ENCODE assay signal across 17 cellular contexts in genomic region chr10:102672822-102673200, GRCh38. TPM values are rescaled to one million over a fixed set of nuclear protein-coding genes. Genes with fewer than 3 reads are reported as not detected.
DNase-seq lines count a peak whose midpoint lies in the region; ATAC-seq and TF ChIP-seq lines count a peak whose summit lies in the region.
"Had no signal": no experiment of that assay in that cellular context is flagged by ENCODE, and none has a peak within 500 bp of the region (broad histone marks: within the 10 kb centered on the region; RNA-seq: fewer than 3 reads in every experiment).

No MANE protein-coding gene starts in this region.

- ATAC-seq in left cardiac atrium (no peak), GM19324 (IDR thresholded peaks at IDR 0.05; ENCODE audit: low FRiP score, unreplicated experiment) (no peak), GM21381 (IDR thresholded peaks at IDR 0.05; ENCODE audit: unreplicated experiment) (no peak)
- no peak for ATAC-seq in naive thymus-derived CD4-positive, alpha-beta T cell
- ATAC-seq: foreskin keratinocyte had no signal

- DNase-seq in left ventricle myocardium inferior (no peak), left cardiac atrium (no peak), chondrocyte (ENCODE audit: low spot score) (no peak), tibial artery (peak in 1 of 2 donors; percentile 64)
- no peak for DNase-seq in naive thymus-derived CD4-positive, alpha-beta T cell
- DNase-seq in activated CD4-positive, alpha-beta T cell treated with anti-CD3 and anti-CD28 coated beads, Interleukin-2, amount 50 U/mL, for 48 hours: no peak
- DNase-seq: activated B cell treated with CpG ODN at 0.5 μM for 24 hours; activated naive CD4-positive, alpha-beta T cell treated with anti-CD3 and anti-CD28 coated beads for 36 hours; AML-193; foreskin keratinocyte; NCI-H1417 treated with DMSO at 0.1 percent for 48 hours; NCI-H345; stimulated activated CD4-positive, alpha-beta T cell treated with anti-CD3 and anti-CD28 coated beads, Interleukin-1b, Interleukin-23, amount 100 ng/mL, for 48 hours had no signal

- TF ChIP-seq CTCF in left ventricle myocardium inferior (IDR thresholded peaks at IDR 0.05; ENCODE audit: borderline replicate concordance) (no peak), chondrocyte (IDR thresholded peaks at IDR 0.05) (no peak), tibial artery (IDR thresholded peaks at IDR 0.05) (no peak)

- intact Hi-C loops in left ventricle myocardium inferior (cut with micrococcal nuclease): no loop called here
- intact Hi-C loops in left cardiac atrium (cut with DNase I): no loop called here
- intact Hi-C loops in naive thymus-derived CD4-positive, alpha-beta T cell (cut with micrococcal nuclease): loop anchor here in 1 of 2 donors (5.0 kb wide), 1 partner anchor 61 kb away; no protein-coding TSS in a partner anchor
- intact Hi-C loops in tibial artery (cut with DNase I; ENCODE audit: low total_unique reads): no loop called here

- H3K36me3 Mint-ChIP-seq in chondrocyte (ENCODE audit: low read depth): no peaks in the 10 kb centered on the region
- peaks cover 0 to 1% (median 0%) of the 10 kb centered on the region in 5 donors for H3K36me3 Mint-ChIP-seq in naive thymus-derived CD4-positive, alpha-beta T cell

- POLR2A ChIA-PET in naive thymus-derived CD4-positive, alpha-beta T cell (lab: Charles Lee): interaction anchor here (1.3 to 11.1 kb wide), 6 partner anchors 11 to 31 kb away, joined by 4 to 169 read pairs (median 16); partner anchors contain the start of gene TRIM8

- H3K27ac ChIP-seq in left ventricle myocardium inferior (replicated peaks) (peak overlapping the region; percentile 93), tibial artery (peak overlapping the region; percentile 81 to 90)
- peak overlapping the region; percentile 30 for H3K27ac ChIP-seq in naive thymus-derived CD4-positive, alpha-beta T cell (ENCODE audit: low read depth, low read length)
- H3K27ac ChIP-seq: foreskin keratinocyte, KMS-11 had no signal

- no peaks in the 10 kb centered on the region for H3K9me3 Mint-ChIP-seq in chondrocyte (ENCODE audit: low read depth)
- no peaks in the 10 kb centered on the region for H3K9me3 Mint-ChIP-seq in naive thymus-derived CD4-positive, alpha-beta T cell
- H3K9me3 Mint-ChIP-seq: activated B cell treated with CpG ODN at 0.5 μM for 24 hours; activated naive CD4-positive, alpha-beta T cell treated with anti-CD3 and anti-CD28 coated beads for 36 hours had no signal

- CTCF ChIA-PET in naive thymus-derived CD4-positive, alpha-beta T cell (lab: Charles Lee): interaction anchor here (0.6 kb wide), 1 partner anchor 501 kb away, joined by 3 read pairs; no protein-coding TSS in a partner anchor

- H3K4me3 ChIP-seq in left ventricle myocardium inferior (no peak overlapping the region), tibial artery (no peak overlapping the region)
- H3K4me3 ChIP-seq in naive thymus-derived CD4-positive, alpha-beta T cell (ENCODE audit: low read length): no peak overlapping the region
- H3K4me3 ChIP-seq: lung had no signal

- H3K27ac Mint-ChIP-seq in chondrocyte (ENCODE audit: unreplicated experiment): peak overlapping the region; percentile 99
- H3K27ac Mint-ChIP-seq in naive thymus-derived CD4-positive, alpha-beta T cell: peak overlapping the region in 8 of 9 donors; percentile 33 to 97 (median 87)
- H3K27ac Mint-ChIP-seq: activated B cell treated with CpG ODN at 0.5 μM for 24 hours; activated naive CD4-positive, alpha-beta T cell treated with anti-CD3 and anti-CD28 coated beads for 36 hours had no signal

- peaks cover 97% of the 10 kb centered on the region for H3K4me1 ChIP-seq in left ventricle myocardium inferior
- peaks cover 18 to 51% of the 10 kb centered on the region in 2 donors for H3K4me1 ChIP-seq in naive thymus-derived CD4-positive, alpha-beta T cell (ENCODE audit: control insufficient read depth in 2 of 2, insufficient read depth in 2 of 2, low read length in 2 of 2)
- peaks cover 13 to 64% (median 49%) of the 10 kb centered on the region in 4 donors for H3K4me1 ChIP-seq in tibial artery

- no peaks in the 10 kb centered on the region for H3K27me3 Mint-ChIP-seq in chondrocyte (ENCODE audit: low read depth)
- H3K27me3 Mint-ChIP-seq in naive thymus-derived CD4-positive, alpha-beta T cell: no peaks in the 10 kb centered on the region
- H3K27me3 Mint-ChIP-seq: activated B cell treated with CpG ODN at 0.5 μM for 24 hours had no signal

- no peaks in the 10 kb centered on the region for H3K9me3 ChIP-seq in left ventricle myocardium inferior (replicated peaks)
- no peaks in the 10 kb centered on the region for H3K9me3 ChIP-seq in naive thymus-derived CD4-positive, alpha-beta T cell (ENCODE audit: control insufficient read depth in 2 of 3, low read length in 3 of 3)
- no peaks in the 10 kb centered on the region for H3K9me3 ChIP-seq in tibial artery

- H3K36me3 ChIP-seq in left ventricle myocardium inferior (no peaks in the 10 kb centered on the region), tibial artery (no peaks in the 10 kb centered on the region)
- H3K36me3 ChIP-seq in naive thymus-derived CD4-positive, alpha-beta T cell (ENCODE audit: control insufficient read depth in 2 of 3, insufficient read depth in 3 of 3, low read length in 3 of 3): no peaks in the 10 kb centered on the region

- H3K4me3 Mint-ChIP-seq in chondrocyte (ENCODE audit: unreplicated experiment): no peak overlapping the region
- peak overlapping the region in 4 of 10 donors; percentile 10 to 93 (median 64) for H3K4me3 Mint-ChIP-seq in naive thymus-derived CD4-positive, alpha-beta T cell
- H3K4me3 Mint-ChIP-seq: activated B cell treated with CpG ODN at 0.5 μM for 24 hours had no signal

- peaks cover 66% of the 10 kb centered on the region for H3K4me1 Mint-ChIP-seq in chondrocyte (ENCODE audit: low read depth)
- peaks cover 33 to 86% (median 62%) of the 10 kb centered on the region in 7 donors for H3K4me1 Mint-ChIP-seq in naive thymus-derived CD4-positive, alpha-beta T cell

- H3K27me3 ChIP-seq in left ventricle myocardium inferior (ENCODE audit: low read depth): no peaks in the 10 kb centered on the region
- no peaks in the 10 kb centered on the region for H3K27me3 ChIP-seq in naive thymus-derived CD4-positive, alpha-beta T cell (ENCODE audit: control insufficient read depth in 2 of 2, insufficient read depth in 2 of 2, low read length in 2 of 2)
- H3K27me3 ChIP-seq in tibial artery: no peaks in the 10 kb centered on the region
- H3K27me3 ChIP-seq: foreskin keratinocyte had no signal

RNA-seq across cellular contexts. Expression of gene TRIM8, which starts 28.5 kb away (rescaled TPM):
- total RNA-seq in left ventricle myocardium inferior (95.1 TPM), left cardiac atrium (100 to 1,000 TPM; 104 to 108 TPM), chondrocyte (40.3 to 74.4 TPM (median 66.8 TPM) in 3 replicates)
- 10 to 100 TPM; 55.2 to 88.7 (median 59.1) TPM for total RNA-seq in naive thymus-derived CD4-positive, alpha-beta T cell
- polyA plus RNA-seq in naive thymus-derived CD4-positive, alpha-beta T cell: 10 to 100 TPM; 23.9 to 50.5 TPM

RNA-seq across cellular contexts. Expression of gene ARL3, which starts 41.4 kb away (rescaled TPM):
- 13.4 TPM for total RNA-seq in left ventricle myocardium inferior
- total RNA-seq in left cardiac atrium: 10 to 100 TPM; 12.0 to 12.4 TPM
- total RNA-seq in chondrocyte: 12.1 to 16.5 TPM (median 13.6 TPM) in 3 replicates
- 1 to 10 TPM; 1.3 to 5.1 (median 2.9) TPM for total RNA-seq in naive thymus-derived CD4-positive, alpha-beta T cell
- 1 to 10 TPM; 2.2 to 3.4 TPM for polyA plus RNA-seq in naive thymus-derived CD4-positive, alpha-beta T cell

RNA-seq across cellular contexts. Expression of gene SFXN2, which starts 41.6 kb away (rescaled TPM):
- total RNA-seq in left ventricle myocardium inferior (1.6 TPM), left cardiac atrium (1 to 10 TPM; 3.2 to 4.0 TPM), chondrocyte (4.0 to 11.1 TPM (median 4.7 TPM) in 3 replicates)
- 10 to 100 TPM; 11.6 to 32.1 (median 26.8) TPM for total RNA-seq in naive thymus-derived CD4-positive, alpha-beta T cell
- 10 to 100 TPM; 11.4 to 17.5 TPM for polyA plus RNA-seq in naive thymus-derived CD4-positive, alpha-beta T cell

Comparison
In these comparisons a context has a peak if more than half of its experiments do, and no peak if none do; other contexts are left out.
1. H3K27ac ChIP-seq: peak in every context shown above with its lines; median percentile 93 in left ventricle myocardium inferior; 86 in tibial artery; 30 in naive thymus-derived CD4-positive, alpha-beta T cell.